In genomic region chr2:31886700-31887099, GRCh38 we compare ENCODE assay signal across 10 cellular contexts.
DNase-seq lines count a peak whose midpoint lies in the region; ATAC-seq and TF ChIP-seq lines count a peak whose summit lies in the region.
"Had no signal": no experiment of that assay in that cellular context is flagged by ENCODE, and none has a peak within 500 bp of the region (broad histone marks: within the 10 kb centered on the region; RNA-seq: fewer than 3 reads in every experiment).

No MANE protein-coding gene starts in this region.

- intact Hi-C loops in colonic mucosa (cut with DNase I), result no loop called here

- H3K14ac ChIP-seq in mesenchymal stem cell (ENCODE audit: low read length in 2 of 2), result no peak overlapping the region

- no peak overlapping the region for H2AFZ ChIP-seq in mesenchymal stem cell (ENCODE audit: low read depth, low read length)

- H3K23ac ChIP-seq in mesenchymal stem cell (ENCODE audit: low read length in 2 of 2), result no peak overlapping the region

- H3K27me3 ChIP-seq in HUES48 (ENCODE audit: control insufficient read depth, insufficient read depth, low read length) (no peaks in the 10 kb centered on the region), mesenchymal stem cell (ENCODE audit: control insufficient read depth in 1 of 2, insufficient read depth in 1 of 2, low read length in 2 of 2) (no peaks in the 10 kb centered on the region), colonic mucosa (no peaks in the 10 kb centered on the region), HAP-1 (ENCODE audit: low read depth) (no peaks in the 10 kb centered on the region)

- TF ChIP-seq CTCF in GM10266 (IDR thresholded peaks at IDR 0.05; ENCODE audit: control insufficient read depth, insufficient read depth, low read depth, missing control alignments) (peak; percentile 41), astrocyte of the cerebellum (IDR thresholded peaks at IDR 0.05; ENCODE audit: low read depth, low read length, missing control alignments) (peak; percentile 49), colonic mucosa (IDR thresholded peaks at IDR 0.05) (no peak)

- H2BK12ac ChIP-seq in mesenchymal stem cell (ENCODE audit: low read length in 2 of 2), result no peak overlapping the region

- H2AK5ac ChIP-seq in mesenchymal stem cell (ENCODE audit: low read length, severe bottlenecking), result no peak overlapping the region

- no peak overlapping the region for H4K91ac ChIP-seq in mesenchymal stem cell (ENCODE audit: low read length)

- no peak overlapping the region for H3K4ac ChIP-seq in mesenchymal stem cell (ENCODE audit: low read depth in 1 of 2, low read length in 2 of 2)

- no peak for ATAC-seq in GM18511 (IDR thresholded peaks at IDR 0.05; ENCODE audit: unreplicated experiment)
- ATAC-seq in GM19023 (IDR thresholded peaks at IDR 0.05; ENCODE audit: unreplicated experiment), result no peak

- no peak overlapping the region for H3K4me2 ChIP-seq in mesenchymal stem cell (ENCODE audit: low read length, poor library complexity, severe bottlenecking)

- peaks cover 39% of the 10 kb centered on the region for H3K4me1 ChIP-seq in HUES48 (ENCODE audit: control insufficient read depth, insufficient read depth, low read length)
- H3K4me1 ChIP-seq in mesenchymal stem cell (ENCODE audit: control insufficient read depth, insufficient read depth, low read depth, low read length), result no peaks in the 10 kb centered on the region
- H3K4me1 ChIP-seq in colonic mucosa, result no peaks in the 10 kb centered on the region
- peaks cover 3% of the 10 kb centered on the region for H3K4me1 ChIP-seq in HAP-1

- H3K9me3 ChIP-seq in HUES48 (ENCODE audit: control insufficient read depth, insufficient read depth, low read length) (no peaks in the 10 kb centered on the region), mesenchymal stem cell (ENCODE audit: control insufficient read depth, low read length) (no peaks in the 10 kb centered on the region), colonic mucosa (no peaks in the 10 kb centered on the region), HAP-1 (no peaks in the 10 kb centered on the region)

- H3K79me1 ChIP-seq in mesenchymal stem cell (replicated peaks; ENCODE audit: low read length, poor library complexity, severe bottlenecking), result peaks cover 11% of the 10 kb centered on the region

- no peak overlapping the region for H3K18ac ChIP-seq in mesenchymal stem cell (ENCODE audit: low read depth in 1 of 2, low read length in 2 of 2)

- no peaks in the 10 kb centered on the region for H3K36me3 ChIP-seq in HUES48 (ENCODE audit: control insufficient read depth, insufficient read depth, low read length)
- H3K36me3 ChIP-seq in mesenchymal stem cell (ENCODE audit: control insufficient read depth in 1 of 2, insufficient read depth in 2 of 2, low read depth in 1 of 2, low read length in 2 of 2), result peaks cover 4 to 32% of the 10 kb centered on the region in 2 experiments
- no peaks in the 10 kb centered on the region for H3K36me3 ChIP-seq in colonic mucosa
- peaks cover 4% of the 10 kb centered on the region; the same call in 1 of the 2 replicates for H3K36me3 ChIP-seq in HAP-1 (replicated peaks)

- H3K9ac ChIP-seq in HUES48 (ENCODE audit: low read depth, low read length) (no peak overlapping the region), mesenchymal stem cell (ENCODE audit: low read length) (no peak overlapping the region), colonic mucosa (ENCODE audit: low read depth in 2 of 2, low read length in 2 of 2) (no peak overlapping the region)

- H4K8ac ChIP-seq in mesenchymal stem cell (ENCODE audit: low read length), result no peak overlapping the region

- no peak overlapping the region for H2BK5ac ChIP-seq in mesenchymal stem cell (ENCODE audit: low read depth, low read length, poor library complexity, severe bottlenecking)

- no peak overlapping the region for H2BK15ac ChIP-seq in mesenchymal stem cell (ENCODE audit: low read depth, poor library complexity, severe bottlenecking)

- in situ Hi-C loops in astrocyte of the cerebellum (cut with HindIII; ENCODE audit: low sequenced_read_pairs) (no loop called here), HAP-1 (cut with MboI; ENCODE audit: low sequenced_read_pairs) (no loop called here)

- peak overlapping the region; percentile 73 for H3K27ac ChIP-seq in HUES48 (ENCODE audit: low read depth, low read length)
- H3K27ac ChIP-seq in mesenchymal stem cell (ENCODE audit: low read length, poor library complexity, severe bottlenecking), result no peak overlapping the region
- no peak overlapping the region for H3K27ac ChIP-seq in colonic mucosa

- H2BK120ac ChIP-seq in mesenchymal stem cell (ENCODE audit: low read depth, low read length), result no peak overlapping the region

- DNase-seq in GM10266 (ENCODE audit: extremely low spot score), result no peak
- DNase-seq in astrocyte of the cerebellum (ENCODE audit: low read depth), result no peak
- DNase-seq in mesenchymal stem cell, result peak; percentile 21
- no peak for DNase-seq in colonic mucosa
- no peak for DNase-seq in HAP-1 (ENCODE audit: low spot score in 2 of 2)
- DNase-seq: activated CD4-positive, CD25-positive, alpha-beta regulatory T cell treated with anti-CD3 and anti-CD28 coated beads, Interleukin-2, amount 50 U/mL, for 72 hours; stimulated activated CD8-positive, alpha-beta memory T cell treated with anti-CD3 and anti-CD28 coated beads, Interleukin-4, amount 100 ng/mL, for 48 hours had no signal

- H3K4me3 ChIP-seq in HUES48 (ENCODE audit: low read depth, low read length), result 0 out of 2 replicates have a peak overlapping the region, but pooled peaks have one; percentile 15
- H3K4me3 ChIP-seq in astrocyte of the cerebellum (ENCODE audit: low read depth, low read length), result no peak overlapping the region
- H3K4me3 ChIP-seq in mesenchymal stem cell (ENCODE audit: insufficient read depth in 1 of 2, low read depth in 1 of 2, low read length in 2 of 2), result no peak overlapping the region
- H3K4me3 ChIP-seq in colonic mucosa, result no peak overlapping the region
- H3K4me3 ChIP-seq in HAP-1, result no peak overlapping the region

- no CpG with 5 or more reads among the region's 2 CpGs for WGBS in mesenchymal stem cell
